1 cellular context compared by ENCODE assay signal in genomic region chr10:50882540-50882983, GRCh38.
TF ChIP-seq lines count a peak whose summit lies in the region.

No MANE protein-coding gene starts in this region.

TF ChIP-seq in HepG2, 621 proteins besides CTCF, POLR2A, EP300 and RAD21 (continued from another document and continues in another):
- TF ChIP-seq, protein P1, sequence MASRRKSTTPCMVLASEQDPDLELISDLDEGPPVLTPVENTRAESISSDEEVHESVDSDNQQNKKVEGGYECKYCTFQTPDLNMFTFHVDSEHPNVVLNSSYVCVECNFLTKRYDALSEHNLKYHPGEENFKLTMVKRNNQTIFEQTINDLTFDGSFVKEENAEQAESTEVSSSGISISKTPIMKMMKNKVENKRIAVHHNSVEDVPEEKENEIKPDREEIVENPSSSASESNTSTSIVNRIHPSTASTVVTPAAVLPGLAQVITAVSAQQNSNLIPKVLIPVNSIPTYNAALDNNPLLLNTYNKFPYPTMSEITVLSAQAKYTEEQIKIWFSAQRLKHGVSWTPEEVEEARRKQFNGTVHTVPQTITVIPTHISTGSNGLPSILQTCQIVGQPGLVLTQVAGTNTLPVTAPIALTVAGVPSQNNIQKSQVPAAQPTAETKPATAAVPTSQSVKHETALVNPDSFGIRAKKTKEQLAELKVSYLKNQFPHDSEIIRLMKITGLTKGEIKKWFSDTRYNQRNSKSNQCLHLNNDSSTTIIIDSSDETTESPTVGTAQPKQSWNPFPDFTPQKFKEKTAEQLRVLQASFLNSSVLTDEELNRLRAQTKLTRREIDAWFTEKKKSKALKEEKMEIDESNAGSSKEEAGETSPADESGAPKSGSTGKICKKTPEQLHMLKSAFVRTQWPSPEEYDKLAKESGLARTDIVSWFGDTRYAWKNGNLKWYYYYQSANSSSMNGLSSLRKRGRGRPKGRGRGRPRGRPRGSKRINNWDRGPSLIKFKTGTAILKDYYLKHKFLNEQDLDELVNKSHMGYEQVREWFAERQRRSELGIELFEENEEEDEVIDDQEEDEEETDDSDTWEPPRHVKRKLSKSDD (CRISPR knock-in tag; IDR thresholded peaks at IDR 0.05; ENCODE audit: low read depth) = peak; percentile 62; the same call in 1 of the 2 replicates
- TF ChIP-seq STAG1 (CRISPR knock-in tag; IDR thresholded peaks at IDR 0.05) (peak; percentile 24; the same call in 1 of the 2 replicates), HNRNPLL (IDR thresholded peaks at IDR 0.05; ENCODE audit: low read depth, low read length, poor library complexity, severe bottlenecking) (no peak), POLR2G (IDR thresholded peaks at IDR 0.05; ENCODE audit: low read depth, low read length) (no peak), ZNF670 (CRISPR knock-in tag; IDR thresholded peaks at IDR 0.05; ENCODE audit: borderline replicate concordance) (peak; percentile 94), CCDC6 (CRISPR knock-in tag; IDR thresholded peaks at IDR 0.05) (0 out of 2 replicates have a peak, but pooled peaks have one; percentile 33), ZNF292 (CRISPR knock-in tag; IDR thresholded peaks at IDR 0.05; ENCODE audit: borderline replicate concordance, low read depth) (peak; percentile 92), ZNF740 (CRISPR knock-in tag; IDR thresholded peaks at IDR 0.05) (no peak), LCORL (IDR thresholded peaks at IDR 0.05) (no peak), LCORL (CRISPR knock-in tag; IDR thresholded peaks at IDR 0.05) (peak; percentile 62; the same call in 1 of the 2 replicates), KLF16 (CRISPR knock-in tag; IDR thresholded peaks at IDR 0.05) (peak in 1 of 2 experiments; percentile 92; a peak in 2 of 4 replicates), FOSL2 (CRISPR knock-in tag; IDR thresholded peaks at IDR 0.05) (peak; percentile 87), ZNF780A (CRISPR knock-in tag; IDR thresholded peaks at IDR 0.05) (no peak), DRAP1 (CRISPR knock-in tag; IDR thresholded peaks at IDR 0.05) (0 out of 2 replicates have a peak, but pooled peaks have one; percentile 38), KMT2A (CRISPR knock-in tag; IDR thresholded peaks at IDR 0.05) (peak; percentile 58; the same call in 1 of the 2 replicates), CCAR2 (optimal IDR thresholded peaks at IDR 0.05; ENCODE audit: low read depth, low read length) (no peak), ZNF160 (CRISPR knock-in tag; IDR thresholded peaks at IDR 0.05) (no peak), ZNF605 (CRISPR knock-in tag; IDR thresholded peaks at IDR 0.05) (0 out of 2 replicates have a peak, but pooled peaks have one; percentile 24), HDAC1 (CRISPR knock-in tag; IDR thresholded peaks at IDR 0.05) (peak; percentile 91), ZNF333 (CRISPR knock-in tag; IDR thresholded peaks at IDR 0.05; ENCODE audit: borderline replicate concordance) (no peak), ZNF562 (CRISPR knock-in tag; IDR thresholded peaks at IDR 0.05; ENCODE audit: borderline replicate concordance) (no peak), TBX2 (CRISPR knock-in tag; IDR thresholded peaks at IDR 0.05; ENCODE audit: borderline replicate concordance) (peak; percentile 66), HOXA3 (CRISPR knock-in tag; IDR thresholded peaks at IDR 0.05) (peak; percentile 49; the same call in 1 of the 2 replicates), IKZF1 (IDR thresholded peaks at IDR 0.05) (no peak), NR2F2 (IDR thresholded peaks at IDR 0.05; ENCODE audit: borderline replicate concordance, low read depth) (peak; percentile 50; the same call in 1 of the 2 replicates), DMAP1 (CRISPR knock-in tag; IDR thresholded peaks at IDR 0.05) (0 out of 2 replicates have a peak, but pooled peaks have one; percentile 57), KAT2B (IDR thresholded peaks at IDR 0.05; ENCODE audit: borderline replicate concordance, low read depth, low read length) (peak; percentile 79), FOXJ3 (CRISPR knock-in tag; IDR thresholded peaks at IDR 0.05; ENCODE audit: borderline replicate concordance) (peak; percentile 98), CEBPB (IDR thresholded peaks at IDR 0.05; ENCODE audit: borderline replicate concordance, low read depth, low read length) (peak; percentile 100), ARHGAP35 (CRISPR knock-in tag; IDR thresholded peaks at IDR 0.05; ENCODE audit: borderline replicate concordance) (no peak), CREM (IDR thresholded peaks at IDR 0.05) (peak; percentile 88), CREM (CRISPR knock-in tag; IDR thresholded peaks at IDR 0.05) (no peak), SKI (IDR thresholded peaks at IDR 0.05; ENCODE audit: partially characterized antibody) (peak; percentile 57), SMAD3 (CRISPR knock-in tag; IDR thresholded peaks at IDR 0.05) (peak; percentile 77; the same call in 1 of the 2 replicates), MLX (CRISPR knock-in tag; IDR thresholded peaks at IDR 0.05) (peak; percentile 62; the same call in 1 of the 2 replicates), PITX1 (CRISPR knock-in tag; IDR thresholded peaks at IDR 0.05) (peak; percentile 49; the same call in 1 of the 2 replicates), ZNF530 (CRISPR knock-in tag; IDR thresholded peaks at IDR 0.05; ENCODE audit: low read depth) (no peak), SIX4 (CRISPR knock-in tag; IDR thresholded peaks at IDR 0.05) (peak; percentile 53; the same call in 1 of the 2 replicates)
- TF ChIP-seq, protein P2, sequence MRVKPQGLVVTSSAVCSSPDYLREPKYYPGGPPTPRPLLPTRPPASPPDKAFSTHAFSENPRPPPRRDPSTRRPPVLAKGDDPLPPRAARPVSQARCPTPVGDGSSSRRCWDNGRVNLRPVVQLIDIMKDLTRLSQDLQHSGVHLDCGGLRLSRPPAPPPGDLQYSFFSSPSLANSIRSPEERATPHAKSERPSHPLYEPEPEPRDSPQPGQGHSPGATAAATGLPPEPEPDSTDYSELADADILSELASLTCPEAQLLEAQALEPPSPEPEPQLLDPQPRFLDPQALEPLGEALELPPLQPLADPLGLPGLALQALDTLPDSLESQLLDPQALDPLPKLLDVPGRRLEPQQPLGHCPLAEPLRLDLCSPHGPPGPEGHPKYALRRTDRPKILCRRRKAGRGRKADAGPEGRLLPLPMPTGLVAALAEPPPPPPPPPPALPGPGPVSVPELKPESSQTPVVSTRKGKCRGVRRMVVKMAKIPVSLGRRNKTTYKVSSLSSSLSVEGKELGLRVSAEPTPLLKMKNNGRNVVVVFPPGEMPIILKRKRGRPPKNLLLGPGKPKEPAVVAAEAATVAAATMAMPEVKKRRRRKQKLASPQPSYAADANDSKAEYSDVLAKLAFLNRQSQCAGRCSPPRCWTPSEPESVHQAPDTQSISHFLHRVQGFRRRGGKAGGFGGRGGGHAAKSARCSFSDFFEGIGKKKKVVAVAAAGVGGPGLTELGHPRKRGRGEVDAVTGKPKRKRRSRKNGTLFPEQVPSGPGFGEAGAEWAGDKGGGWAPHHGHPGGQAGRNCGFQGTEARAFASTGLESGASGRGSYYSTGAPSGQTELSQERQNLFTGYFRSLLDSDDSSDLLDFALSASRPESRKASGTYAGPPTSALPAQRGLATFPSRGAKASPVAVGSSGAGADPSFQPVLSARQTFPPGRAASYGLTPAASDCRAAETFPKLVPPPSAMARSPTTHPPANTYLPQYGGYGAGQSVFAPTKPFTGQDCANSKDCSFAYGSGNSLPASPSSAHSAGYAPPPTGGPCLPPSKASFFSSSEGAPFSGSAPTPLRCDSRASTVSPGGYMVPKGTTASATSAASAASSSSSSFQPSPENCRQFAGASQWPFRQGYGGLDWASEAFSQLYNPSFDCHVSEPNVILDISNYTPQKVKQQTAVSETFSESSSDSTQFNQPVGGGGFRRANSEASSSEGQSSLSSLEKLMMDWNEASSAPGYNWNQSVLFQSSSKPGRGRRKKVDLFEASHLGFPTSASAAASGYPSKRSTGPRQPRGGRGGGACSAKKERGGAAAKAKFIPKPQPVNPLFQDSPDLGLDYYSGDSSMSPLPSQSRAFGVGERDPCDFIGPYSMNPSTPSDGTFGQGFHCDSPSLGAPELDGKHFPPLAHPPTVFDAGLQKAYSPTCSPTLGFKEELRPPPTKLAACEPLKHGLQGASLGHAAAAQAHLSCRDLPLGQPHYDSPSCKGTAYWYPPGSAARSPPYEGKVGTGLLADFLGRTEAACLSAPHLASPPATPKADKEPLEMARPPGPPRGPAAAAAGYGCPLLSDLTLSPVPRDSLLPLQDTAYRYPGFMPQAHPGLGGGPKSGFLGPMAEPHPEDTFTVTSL (CRISPR knock-in tag; IDR thresholded peaks at IDR 0.05; ENCODE audit: borderline replicate concordance) = peak; percentile 94
- TF ChIP-seq, protein P3, sequence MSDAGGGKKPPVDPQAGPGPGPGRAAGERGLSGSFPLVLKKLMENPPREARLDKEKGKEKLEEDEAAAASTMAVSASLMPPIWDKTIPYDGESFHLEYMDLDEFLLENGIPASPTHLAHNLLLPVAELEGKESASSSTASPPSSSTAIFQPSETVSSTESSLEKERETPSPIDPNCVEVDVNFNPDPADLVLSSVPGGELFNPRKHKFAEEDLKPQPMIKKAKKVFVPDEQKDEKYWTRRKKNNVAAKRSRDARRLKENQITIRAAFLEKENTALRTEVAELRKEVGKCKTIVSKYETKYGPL (CRISPR knock-in tag; IDR thresholded peaks at IDR 0.05) = no peak
- TF ChIP-seq, protein P4, sequence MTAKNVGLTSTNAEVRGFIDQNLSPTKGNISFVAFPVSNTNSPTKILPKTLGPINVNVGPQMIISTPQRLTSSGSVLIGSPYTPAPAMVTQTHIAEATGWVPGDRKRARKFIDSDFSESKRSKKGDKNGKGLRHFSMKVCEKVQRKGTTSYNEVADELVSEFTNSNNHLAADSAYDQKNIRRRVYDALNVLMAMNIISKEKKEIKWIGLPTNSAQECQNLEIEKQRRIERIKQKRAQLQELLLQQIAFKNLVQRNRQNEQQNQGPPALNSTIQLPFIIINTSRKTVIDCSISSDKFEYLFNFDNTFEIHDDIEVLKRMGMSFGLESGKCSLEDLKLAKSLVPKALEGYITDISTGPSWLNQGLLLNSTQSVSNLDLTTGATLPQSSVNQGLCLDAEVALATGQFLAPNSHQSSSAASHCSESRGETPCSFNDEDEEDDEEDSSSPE (CRISPR knock-in tag; IDR thresholded peaks at IDR 0.05) = no peak
- TF ChIP-seq, protein P5, sequence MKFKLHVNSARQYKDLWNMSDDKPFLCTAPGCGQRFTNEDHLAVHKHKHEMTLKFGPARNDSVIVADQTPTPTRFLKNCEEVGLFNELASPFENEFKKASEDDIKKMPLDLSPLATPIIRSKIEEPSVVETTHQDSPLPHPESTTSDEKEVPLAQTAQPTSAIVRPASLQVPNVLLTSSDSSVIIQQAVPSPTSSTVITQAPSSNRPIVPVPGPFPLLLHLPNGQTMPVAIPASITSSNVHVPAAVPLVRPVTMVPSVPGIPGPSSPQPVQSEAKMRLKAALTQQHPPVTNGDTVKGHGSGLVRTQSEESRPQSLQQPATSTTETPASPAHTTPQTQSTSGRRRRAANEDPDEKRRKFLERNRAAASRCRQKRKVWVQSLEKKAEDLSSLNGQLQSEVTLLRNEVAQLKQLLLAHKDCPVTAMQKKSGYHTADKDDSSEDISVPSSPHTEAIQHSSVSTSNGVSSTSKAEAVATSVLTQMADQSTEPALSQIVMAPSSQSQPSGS (CRISPR knock-in tag; IDR thresholded peaks at IDR 0.05) = peak; percentile 81
- TF ChIP-seq, protein P6, sequence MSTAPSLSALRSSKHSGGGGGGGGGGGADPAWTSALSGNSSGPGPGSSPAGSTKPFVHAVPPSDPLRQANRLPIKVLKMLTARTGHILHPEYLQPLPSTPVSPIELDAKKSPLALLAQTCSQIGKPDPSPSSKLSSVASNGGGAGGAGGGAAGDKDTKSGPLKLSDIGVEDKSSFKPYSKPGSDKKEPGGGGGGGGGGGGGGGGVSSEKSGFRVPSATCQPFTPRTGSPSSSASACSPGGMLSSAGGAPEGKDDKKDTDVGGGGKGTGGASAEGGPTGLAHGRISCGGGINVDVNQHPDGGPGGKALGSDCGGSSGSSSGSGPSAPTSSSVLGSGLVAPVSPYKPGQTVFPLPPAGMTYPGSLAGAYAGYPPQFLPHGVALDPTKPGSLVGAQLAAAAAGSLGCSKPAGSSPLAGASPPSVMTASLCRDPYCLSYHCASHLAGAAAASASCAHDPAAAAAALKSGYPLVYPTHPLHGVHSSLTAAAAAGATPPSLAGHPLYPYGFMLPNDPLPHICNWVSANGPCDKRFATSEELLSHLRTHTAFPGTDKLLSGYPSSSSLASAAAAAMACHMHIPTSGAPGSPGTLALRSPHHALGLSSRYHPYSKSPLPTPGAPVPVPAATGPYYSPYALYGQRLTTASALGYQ (CRISPR knock-in tag; IDR thresholded peaks at IDR 0.05) = peak; percentile 81; the same call in 1 of the 2 replicates
- TF ChIP-seq, protein P7, sequence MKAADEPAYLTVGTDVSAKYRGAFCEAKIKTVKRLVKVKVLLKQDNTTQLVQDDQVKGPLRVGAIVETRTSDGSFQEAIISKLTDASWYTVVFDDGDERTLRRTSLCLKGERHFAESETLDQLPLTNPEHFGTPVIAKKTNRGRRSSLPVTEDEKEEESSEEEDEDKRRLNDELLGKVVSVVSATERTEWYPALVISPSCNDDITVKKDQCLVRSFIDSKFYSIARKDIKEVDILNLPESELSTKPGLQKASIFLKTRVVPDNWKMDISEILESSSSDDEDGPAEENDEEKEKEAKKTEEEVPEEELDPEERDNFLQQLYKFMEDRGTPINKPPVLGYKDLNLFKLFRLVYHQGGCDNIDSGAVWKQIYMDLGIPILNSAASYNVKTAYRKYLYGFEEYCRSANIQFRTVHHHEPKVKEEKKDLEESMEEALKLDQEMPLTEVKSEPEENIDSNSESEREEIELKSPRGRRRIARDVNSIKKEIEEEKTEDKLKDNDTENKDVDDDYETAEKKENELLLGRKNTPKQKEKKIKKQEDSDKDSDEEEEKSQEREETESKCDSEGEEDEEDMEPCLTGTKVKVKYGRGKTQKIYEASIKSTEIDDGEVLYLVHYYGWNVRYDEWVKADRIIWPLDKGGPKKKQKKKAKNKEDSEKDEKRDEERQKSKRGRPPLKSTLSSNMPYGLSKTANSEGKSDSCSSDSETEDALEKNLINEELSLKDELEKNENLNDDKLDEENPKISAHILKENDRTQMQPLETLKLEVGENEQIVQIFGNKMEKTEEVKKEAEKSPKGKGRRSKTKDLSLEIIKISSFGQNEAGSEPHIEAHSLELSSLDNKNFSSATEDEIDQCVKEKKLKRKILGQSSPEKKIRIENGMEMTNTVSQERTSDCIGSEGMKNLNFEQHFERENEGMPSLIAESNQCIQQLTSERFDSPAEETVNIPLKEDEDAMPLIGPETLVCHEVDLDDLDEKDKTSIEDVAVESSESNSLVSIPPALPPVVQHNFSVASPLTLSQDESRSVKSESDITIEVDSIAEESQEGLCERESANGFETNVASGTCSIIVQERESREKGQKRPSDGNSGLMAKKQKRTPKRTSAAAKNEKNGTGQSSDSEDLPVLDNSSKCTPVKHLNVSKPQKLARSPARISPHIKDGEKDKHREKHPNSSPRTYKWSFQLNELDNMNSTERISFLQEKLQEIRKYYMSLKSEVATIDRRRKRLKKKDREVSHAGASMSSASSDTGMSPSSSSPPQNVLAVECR (CRISPR knock-in tag; IDR thresholded peaks at IDR 0.05; ENCODE audit: borderline replicate concordance) = peak; percentile 72; the same call in 1 of the 2 replicates
